Comparison of ENCODE assay signal across 27 cellular contexts in the genomic region with DNA sequence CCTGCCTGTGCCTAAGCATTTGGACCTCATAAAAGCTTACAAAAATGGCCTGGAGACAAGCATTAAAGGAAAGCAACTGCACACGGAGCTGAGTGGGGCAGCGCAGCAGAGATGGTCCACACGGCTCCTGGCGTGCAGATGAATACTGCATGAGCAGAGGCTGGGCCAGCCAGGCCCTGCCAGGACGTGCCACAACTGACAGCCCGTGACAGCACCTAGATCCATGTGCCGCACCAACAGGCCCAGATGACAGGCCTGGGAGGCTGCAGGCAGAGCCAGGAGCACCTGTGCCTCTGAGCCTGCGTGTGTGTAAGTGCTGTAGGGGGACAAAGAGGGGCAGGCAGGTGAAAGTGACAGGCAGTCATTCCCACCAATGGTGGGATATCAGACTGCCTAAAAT. TPM values are rescaled to one million over a fixed set of nuclear protein-coding genes. Genes with fewer than 3 reads are reported as not detected.
DNase-seq lines count a peak whose midpoint lies in the region; ATAC-seq and TF ChIP-seq lines count a peak whose summit lies in the region.
"Had no signal": no experiment of that assay in that cellular context is flagged by ENCODE, and none has a peak within 500 bp of the region (broad histone marks: within the 10 kb centered on the region; RNA-seq: fewer than 3 reads in every experiment).

No MANE protein-coding gene starts in this region.

- no peaks in the 10 kb centered on the region for H3K36me3 Mint-ChIP-seq in activated CD8-positive, alpha-beta memory T cell treated with anti-CD3 and anti-CD28 coated beads, Interleukin-2, amount 10 ng/mL, durations not matched to agents 7 days and 5 days
- no peaks in the 10 kb centered on the region for H3K36me3 Mint-ChIP-seq in T-cell
- H3K36me3 Mint-ChIP-seq: activated naive CD8-positive, alpha-beta T cell; natural killer cell had no signal

- no peak overlapping the region for H3K4me3 Mint-ChIP-seq in activated CD8-positive, alpha-beta memory T cell treated with anti-CD3 and anti-CD28 coated beads, Interleukin-2, amount 10 ng/mL, durations not matched to agents 7 days and 5 days
- no peak overlapping the region for H3K4me3 Mint-ChIP-seq in T-cell
- H3K4me3 Mint-ChIP-seq: activated CD4-positive, alpha-beta memory T cell treated with anti-CD3 and anti-CD28 coated beads, Interleukin-2, amount 10 ng/mL, durations not matched to agents 7 days and 5 days; activated naive CD8-positive, alpha-beta T cell; CD4-positive, alpha-beta T cell; HFFc6; natural killer cell had no signal

- no peak for ATAC-seq in SK-N-SH treated with all-trans-retinoic acid at 6 μM for 48 hours
- no peak for ATAC-seq in activated CD8-positive, alpha-beta memory T cell treated with anti-CD3 and anti-CD28 coated beads, Interleukin-2, amount 10 ng/mL, durations not matched to agents 7 days and 5 days
- ATAC-seq in T-cell (replicated peaks in 1 of 4) = no peak
- ATAC-seq: natural killer cell had no signal

- H3K9ac ChIP-seq in SK-N-SH (no peak overlapping the region), mesenchymal stem cell (ENCODE audit: low read length) (no peak overlapping the region)

- no peak overlapping the region for H3K4ac ChIP-seq in mesenchymal stem cell (ENCODE audit: low read depth in 1 of 2, low read length in 2 of 2)

- POLR2A ChIA-PET in SK-N-SH (lab: Yijun Ruan, JAX) (no interaction called here), T-cell (lab: Charles Lee) (no interaction called here)

- no peaks in the 10 kb centered on the region for H3K27me3 ChIP-seq in SK-N-SH (ENCODE audit: insufficient read depth)
- H3K27me3 ChIP-seq in mesenchymal stem cell (ENCODE audit: control insufficient read depth in 1 of 2, insufficient read depth in 1 of 2, low read length in 2 of 2) = no peaks in the 10 kb centered on the region
- H3K27me3 ChIP-seq: ovary, uterus had no signal

- DNase-seq in SK-N-SH (no peak), cerebellar cortex (ENCODE audit: low spot score) (peak; percentile 72), mesenchymal stem cell (no peak), substantia nigra (lab: John Stamatoyannopoulos, UW) (peak in 2 of 49 donors; percentile 20 to 42), NCI-H510A treated with DMSO at 0.1 percent for 48 hours (lab: John Stamatoyannopoulos, UW) (no peak), T-cell (no peak)
- DNase-seq in activated CD8-positive, alpha-beta memory T cell treated with anti-CD3 and anti-CD28 coated beads, Interleukin-2, amount 10 ng/mL, durations not matched to agents 7 days and 5 days = no peak
- DNase-seq: 8988T; activated CD4-positive, alpha-beta memory T cell treated with anti-CD3 and anti-CD28 coated beads, Interleukin-2, amount 10 ng/mL, durations not matched to agents 7 days and 5 days; activated CD4-positive, alpha-beta T cell treated with anti-CD3 and anti-CD28 coated beads for 1 hour; aorta; CD4-positive, alpha-beta T cell; central memory CD4-positive, alpha-beta T cell; dermis blood vessel endothelial cell; GOT3; HFFc6; natural killer cell; NCI-H1694; NCI-H524 treated with DMSO at 0.1 percent for 48 hours; NK-92 treated with Interleukin-12 subunit alpha and Interleukin-12 subunit beta, amount 100 ng/mL, for 24 hours; ovary; SIG-M5; stimulated activated CD4-positive, alpha-beta T cell treated with anti-CD3 and anti-CD28 coated beads, Interleukin-12 subunit alpha, Interleukin-12 subunit beta, amount 100 ng/mL, for 4 hours; stimulated activated CD4-positive, alpha-beta T cell treated with anti-CD3 and anti-CD28 coated beads, Interleukin-4, amount 100 ng/mL, for 1 hour; uterus had no signal

- peak overlapping the region; percentile 55 for H4K8ac ChIP-seq in mesenchymal stem cell (ENCODE audit: low read length)

- no peak for TF ChIP-seq EP300 in SK-N-SH (IDR thresholded peaks at IDR 0.05; ENCODE audit: borderline replicate concordance in 1 of 2, low read depth in 1 of 2, low read length in 1 of 2)

- no peaks in the 10 kb centered on the region for H3K79me1 ChIP-seq in mesenchymal stem cell (replicated peaks; ENCODE audit: low read length, poor library complexity, severe bottlenecking)

- H3K9me3 ChIP-seq in SK-N-SH = no peaks in the 10 kb centered on the region
- H3K9me3 ChIP-seq in mesenchymal stem cell (ENCODE audit: control insufficient read depth, low read length) = no peaks in the 10 kb centered on the region
- H3K9me3 ChIP-seq: ovary, uterus had no signal

- H3K9me2 ChIP-seq in SK-N-SH = no peaks in the 10 kb centered on the region

- H3K14ac ChIP-seq in mesenchymal stem cell (ENCODE audit: low read length in 2 of 2) = peak overlapping the region in 1 of 2 experiments; percentile 23

- H2BK15ac ChIP-seq in mesenchymal stem cell (ENCODE audit: low read depth, poor library complexity, severe bottlenecking) = no peak overlapping the region

- H2AK5ac ChIP-seq in mesenchymal stem cell (ENCODE audit: low read length, severe bottlenecking) = peak overlapping the region; percentile 25

- H4K91ac ChIP-seq in mesenchymal stem cell (ENCODE audit: low read length) = peak overlapping the region; percentile 74

- H3K27ac Mint-ChIP-seq in activated CD8-positive, alpha-beta memory T cell treated with anti-CD3 and anti-CD28 coated beads, Interleukin-2, amount 10 ng/mL, durations not matched to agents 7 days and 5 days = no peak overlapping the region
- no peak overlapping the region for H3K27ac Mint-ChIP-seq in T-cell
- H3K27ac Mint-ChIP-seq: activated CD4-positive, alpha-beta memory T cell treated with anti-CD3 and anti-CD28 coated beads, Interleukin-2, amount 10 ng/mL, durations not matched to agents 7 days and 5 days; activated naive CD8-positive, alpha-beta T cell; CD4-positive, alpha-beta T cell; natural killer cell had no signal

- H4K20me1 ChIP-seq in SK-N-SH (ENCODE audit: insufficient read depth) = peaks cover 84% of the 10 kb centered on the region

- no peaks in the 10 kb centered on the region for H3K9me3 Mint-ChIP-seq in activated CD8-positive, alpha-beta memory T cell treated with anti-CD3 and anti-CD28 coated beads, Interleukin-2, amount 10 ng/mL, durations not matched to agents 7 days and 5 days (ENCODE audit: low read depth)
- no peaks in the 10 kb centered on the region for H3K9me3 Mint-ChIP-seq in T-cell
- H3K9me3 Mint-ChIP-seq: activated CD4-positive, alpha-beta memory T cell treated with anti-CD3 and anti-CD28 coated beads, Interleukin-2, amount 10 ng/mL, durations not matched to agents 7 days and 5 days; CD4-positive, alpha-beta T cell; HFFc6; natural killer cell had no signal

- CTCF ChIA-PET in SK-N-SH (lab: Yijun Ruan, JAX) = no interaction called here
- CTCF ChIA-PET in activated CD8-positive, alpha-beta memory T cell treated with anti-CD3 and anti-CD28 coated beads, Interleukin-2, amount 10 ng/mL, durations not matched to agents 7 days and 5 days (lab: Charles Lee) = interaction anchor here (1.2 kb wide), 1 partner anchor 9 kb away, joined by 5 read pairs; no protein-coding TSS in a partner anchor
- CTCF ChIA-PET in T-cell (lab: Charles Lee) = no interaction called here

- no peak overlapping the region for H2AFZ ChIP-seq in SK-N-SH (ENCODE audit: low read depth)
- no peak overlapping the region for H2AFZ ChIP-seq in mesenchymal stem cell (ENCODE audit: low read depth, low read length)

- H3K4me1 ChIP-seq in SK-N-SH (ENCODE audit: control insufficient read depth in 1 of 2, insufficient read depth in 2 of 2, low read depth in 1 of 2, low read length in 1 of 2) (peaks cover 19 to 29% of the 10 kb centered on the region in 2 experiments; a peak in 3 of 4 replicates), mesenchymal stem cell (ENCODE audit: control insufficient read depth, insufficient read depth, low read depth, low read length) (peaks cover 49% of the 10 kb centered on the region)
- H3K4me1 ChIP-seq: uterus had no signal

- H3K27me3 Mint-ChIP-seq in activated CD8-positive, alpha-beta memory T cell treated with anti-CD3 and anti-CD28 coated beads, Interleukin-2, amount 10 ng/mL, durations not matched to agents 7 days and 5 days = no peaks in the 10 kb centered on the region
- H3K27me3 Mint-ChIP-seq in T-cell = no peaks in the 10 kb centered on the region
- H3K27me3 Mint-ChIP-seq: activated CD4-positive, alpha-beta memory T cell treated with anti-CD3 and anti-CD28 coated beads, Interleukin-2, amount 10 ng/mL, durations not matched to agents 7 days and 5 days; activated naive CD8-positive, alpha-beta T cell; CD4-positive, alpha-beta T cell had no signal

- peaks cover 23% of the 10 kb centered on the region for H3F3A ChIP-seq in SK-N-SH (replicated peaks; ENCODE audit: insufficient read depth)

- peaks cover 16% of the 10 kb centered on the region for H3K4me1 Mint-ChIP-seq in activated CD8-positive, alpha-beta memory T cell treated with anti-CD3 and anti-CD28 coated beads, Interleukin-2, amount 10 ng/mL, durations not matched to agents 7 days and 5 days
- H3K4me1 Mint-ChIP-seq in T-cell = peaks cover 10 to 51% (median 23%) of the 10 kb centered on the region in 3 donors

- H2BK120ac ChIP-seq in mesenchymal stem cell (ENCODE audit: low read depth, low read length) = no peak overlapping the region

- H3K4me2 ChIP-seq in SK-N-SH (no peak overlapping the region), mesenchymal stem cell (ENCODE audit: low read length, poor library complexity, severe bottlenecking) (no peak overlapping the region)

- H3K36me3 ChIP-seq in SK-N-SH (replicated peaks in 1 of 2; ENCODE audit: control insufficient read depth in 1 of 2, insufficient read depth in 2 of 2, low read length in 1 of 2) = no peaks in the 10 kb centered on the region
- H3K36me3 ChIP-seq in mesenchymal stem cell (ENCODE audit: control insufficient read depth in 1 of 2, insufficient read depth in 2 of 2, low read depth in 1 of 2, low read length in 2 of 2) = peaks cover 0 to 16% of the 10 kb centered on the region in 2 experiments
- H3K36me3 ChIP-seq: ovary, uterus had no signal

- no peak overlapping the region for H3K4me3 ChIP-seq in SK-N-SH (ENCODE audit: low read depth in 2 of 2, low read length in 1 of 2)
- H3K4me3 ChIP-seq in mesenchymal stem cell (ENCODE audit: insufficient read depth in 1 of 2, low read depth in 1 of 2, low read length in 2 of 2) = no peak overlapping the region
- H3K4me3 ChIP-seq: ovary, uterus had no signal

- H3K18ac ChIP-seq in mesenchymal stem cell (ENCODE audit: low read depth in 1 of 2, low read length in 2 of 2) = no peak overlapping the region

- H3K27ac ChIP-seq in SK-N-SH (ENCODE audit: low read depth in 2 of 2, low read length in 1 of 2) = no peak overlapping the region
- H3K27ac ChIP-seq in mesenchymal stem cell (ENCODE audit: low read length, poor library complexity, severe bottlenecking) = no peak overlapping the region
- peak overlapping the region; percentile 14 for H3K27ac ChIP-seq in substantia nigra (ENCODE audit: low read depth, low read length, poor library complexity, severe bottlenecking)
- H3K27ac ChIP-seq: ovary, uterus had no signal

- no peak for TF ChIP-seq CTCF in SK-N-SH (IDR thresholded peaks at IDR 0.05)

- H3K79me2 ChIP-seq in SK-N-SH (ENCODE audit: insufficient read depth) = peaks cover 94% of the 10 kb centered on the region

- H2BK12ac ChIP-seq in mesenchymal stem cell (ENCODE audit: low read length in 2 of 2) = no peak overlapping the region

- WGBS in SK-N-SH (ENCODE audit: low lambda C conversion rate) = 96% methylated on average over 8 of the region's 8 CpGs
- 89% methylated on average over 8 of the region's 8 CpGs for WGBS in mesenchymal stem cell

- no peak overlapping the region for H2BK5ac ChIP-seq in mesenchymal stem cell (ENCODE audit: low read depth, low read length, poor library complexity, severe bottlenecking)

- no peak for TF ChIP-seq RAD21 in SK-N-SH (IDR thresholded peaks at IDR 0.05; ENCODE audit: low read length)

- no peak overlapping the region for H3K23ac ChIP-seq in mesenchymal stem cell (ENCODE audit: low read length in 2 of 2)

RNA-seq across cellular contexts. Expression of gene MICAL3, which starts 33.4 kb away (rescaled TPM):
- polyA plus RNA-seq in SK-N-SH (2012; rRNA removed) = 50.9 and 83.1 TPM in 2 replicates
- 35.5 and 39.3 TPM in 2 replicates for polyA plus RNA-seq in SK-N-SH (2012; cell fraction: cytosol; rRNA removed)
- 293 and 319 TPM in 2 replicates for polyA plus RNA-seq in SK-N-SH (2012; cell fraction: nucleus; rRNA removed)
- 8.3 TPM for polyA plus RNA-seq in mesenchymal stem cell (2013, experiment 1 of 2)
- polyA plus RNA-seq in mesenchymal stem cell (2013, experiment 2 of 2) = 6.7 TPM
- 10 to 100 TPM; 38.8 to 41.7 TPM for total RNA-seq in activated CD8-positive, alpha-beta memory T cell treated with anti-CD3 and anti-CD28 coated beads, Interleukin-2, amount 10 ng/mL, durations not matched to agents 7 days and 5 days
- 10 to 100 TPM; 19.1 to 37.5 (median 22.3) TPM for total RNA-seq in T-cell
